Comparison of ENCODE assay signal across 24 cellular contexts in genomic region chr4:21192367-21192766, GRCh38.
"Had no signal": no experiment of that assay in that cellular context is flagged by ENCODE, and none has a peak within 500 bp of the region (broad histone marks: within the 10 kb centered on the region; RNA-seq: fewer than 3 reads in every experiment).

No MANE protein-coding gene starts in this region.

- H3K4me1 Mint-ChIP-seq: activated CD4-positive, alpha-beta memory T cell treated with anti-CD3 and anti-CD28 coated beads, Interleukin-2, amount 10 ng/mL, durations not matched to agents 7 days and 5 days; activated naive CD4-positive, alpha-beta T cell treated with anti-CD3 and anti-CD28 coated beads, Interleukin-2, amount 10 ng/mL, durations not matched to agents 7 days and 5 days had no signal

- H3K9me3 Mint-ChIP-seq: activated CD4-positive, alpha-beta memory T cell treated with anti-CD3 and anti-CD28 coated beads, Interleukin-2, amount 10 ng/mL, durations not matched to agents 7 days and 5 days; activated naive CD4-positive, alpha-beta T cell treated with anti-CD3 and anti-CD28 coated beads, Interleukin-2, amount 10 ng/mL, durations not matched to agents 7 days and 5 days; activated T-cell treated with anti-CD3 and anti-CD28 coated beads, Interleukin-2, amount 50 U/mL, for 4 hours had no signal

- H3K4me3 ChIP-seq: esophagus muscularis mucosa, lower lobe of right lung, thyroid gland had no signal

- H3K36me3 Mint-ChIP-seq: activated naive CD4-positive, alpha-beta T cell treated with anti-CD3 and anti-CD28 coated beads, Interleukin-2, amount 10 ng/mL, durations not matched to agents 7 days and 5 days; natural killer cell treated with Interleukin-12 subunit alpha and Interleukin-12 subunit beta and Interleukin-15 and Interleukin-18, amount 100 ng/mL, for 72 hours had no signal

- H3K36me3 ChIP-seq: brain microvascular endothelial cell, esophagus muscularis mucosa, lower lobe of right lung, thyroid gland had no signal

- H3K9me3 ChIP-seq: esophagus muscularis mucosa, lower lobe of right lung, thyroid gland had no signal

- H3K4me3 Mint-ChIP-seq: activated CD4-positive, alpha-beta memory T cell treated with anti-CD3 and anti-CD28 coated beads, Interleukin-2, amount 10 ng/mL, durations not matched to agents 7 days and 5 days; activated naive CD4-positive, alpha-beta T cell treated with anti-CD3 and anti-CD28 coated beads, Interleukin-2, amount 10 ng/mL, durations not matched to agents 7 days and 5 days; activated T-cell treated with anti-CD3 and anti-CD28 coated beads, Interleukin-2, amount 50 U/mL, for 4 hours; natural killer cell treated with Interleukin-12 subunit alpha and Interleukin-12 subunit beta and Interleukin-15 and Interleukin-18, amount 100 ng/mL, for 72 hours had no signal

- ATAC-seq: activated T-cell treated with anti-CD3 and anti-CD28 coated beads, Interleukin-2, amount 50 U/mL, for 4 hours; lower lobe of right lung; natural killer cell treated with Interleukin-12 subunit alpha and Interleukin-12 subunit beta and Interleukin-15 and Interleukin-18, amount 100 ng/mL, for 72 hours had no signal

- H3K27ac Mint-ChIP-seq: activated CD4-positive, alpha-beta memory T cell treated with anti-CD3 and anti-CD28 coated beads, Interleukin-2, amount 10 ng/mL, durations not matched to agents 7 days and 5 days; activated naive CD4-positive, alpha-beta T cell treated with anti-CD3 and anti-CD28 coated beads, Interleukin-2, amount 10 ng/mL, durations not matched to agents 7 days and 5 days; natural killer cell treated with Interleukin-12 subunit alpha and Interleukin-12 subunit beta and Interleukin-15 and Interleukin-18, amount 100 ng/mL, for 72 hours had no signal

- DNase-seq: activated CD4-positive, alpha-beta memory T cell treated with anti-CD3 and anti-CD28 coated beads, Interleukin-2, amount 10 ng/mL, durations not matched to agents 7 days and 5 days; activated CD4-positive, alpha-beta T cell treated with anti-CD3 and anti-CD28 coated beads for 48 hours; activated CD4-positive, CD25-positive, alpha-beta regulatory T cell; activated effector memory CD4-positive, alpha-beta T cell treated with Interleukin-2 at 50 U/mL for 16 hours; activated naive CD4-positive, alpha-beta T cell treated with anti-CD3 and anti-CD28 coated beads, Interleukin-2, amount 10 ng/mL, durations not matched to agents 7 days and 5 days; activated T-cell treated with anti-CD3 and anti-CD28 coated beads, Interleukin-2, amount 50 U/mL, for 4 hours; aorta; brain microvascular endothelial cell; central memory CD4-positive, alpha-beta T cell; cortex of kidney; lower lobe of right lung; occipital lobe; posterior cingulate gyrus; retina; stimulated activated CD4-positive, alpha-beta T cell treated with anti-CD3 and anti-CD28 coated beads, Interleukin-12 subunit alpha, Interleukin-12 subunit beta, amount 100 ng/mL, for 4 hours; stimulated activated CD4-positive, alpha-beta T cell treated with anti-CD3 and anti-CD28 coated beads, Interleukin-1b, Interleukin-23, amount 100 ng/mL, for 48 hours; stimulated activated CD8-positive, alpha-beta memory T cell treated with anti-CD3 and anti-CD28 coated beads, Interleukin-4, amount 100 ng/mL, for 48 hours; stimulated activated naive CD4-positive, alpha-beta T cell treated with Interleukin-2 at 50 U/mL for 16 hours; T1000; thyroid gland had no signal

- H3K27me3 Mint-ChIP-seq: activated CD4-positive, alpha-beta memory T cell treated with anti-CD3 and anti-CD28 coated beads, Interleukin-2, amount 10 ng/mL, durations not matched to agents 7 days and 5 days; activated naive CD4-positive, alpha-beta T cell treated with anti-CD3 and anti-CD28 coated beads, Interleukin-2, amount 10 ng/mL, durations not matched to agents 7 days and 5 days had no signal

- H3K27ac ChIP-seq: brain microvascular endothelial cell, esophagus muscularis mucosa, lower lobe of right lung, thyroid gland had no signal

- FAIRE-seq: islet of Langerhans, urothelium cell line had no signal

- H3K27me3 ChIP-seq: brain microvascular endothelial cell, esophagus muscularis mucosa, thyroid gland had no signal

- H3K4me1 ChIP-seq: esophagus muscularis mucosa, lower lobe of right lung, thyroid gland had no signal
